1 cellular context compared by ENCODE assay signal in genomic region chr2:119486196-119486827, GRCh38.
TF ChIP-seq lines count a peak whose summit lies in the region.

No MANE protein-coding gene starts in this region.

TF ChIP-seq in HEK293T, 16 proteins besides CTCF, POLR2A, EP300 and RAD21:
- TF ChIP-seq SP1 (IDR thresholded peaks at IDR 0.05) (no peak), TARDBP (IDR thresholded peaks at IDR 0.05) (no peak)
